3 cellular contexts compared by ENCODE assay signal in the genomic region with DNA sequence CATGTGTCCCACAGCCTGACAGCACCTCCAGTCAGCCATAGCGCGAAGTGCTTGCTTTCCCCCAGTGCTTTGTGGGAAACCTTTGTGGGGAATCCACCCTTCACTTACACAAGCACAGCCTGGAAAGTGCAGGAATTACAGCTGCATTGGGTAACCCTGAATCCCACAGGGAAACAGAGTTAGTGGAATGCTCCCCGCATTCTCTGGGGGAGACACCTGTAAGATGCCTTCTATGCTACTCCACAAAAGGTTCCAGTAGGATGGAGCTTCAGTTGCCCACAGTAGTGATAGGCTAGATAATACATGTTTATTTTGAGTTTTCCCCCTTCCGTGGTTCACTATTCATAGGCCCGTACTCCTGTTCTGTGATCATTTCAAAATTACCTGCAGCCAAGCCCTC.
A peak's percentile ranks its signal among the peaks of the same experiment; 100 is the strongest.
TF ChIP-seq lines count a peak whose summit lies in the region.

No MANE protein-coding gene starts in this region.

TF ChIP-seq in HEK293, 187 proteins besides CTCF, POLR2A, EP300 and RAD21 (continued from another document):
- TF ChIP-seq ZNF76 (tag by site-specific recombination; IDR thresholded peaks at IDR 0.05; ENCODE audit: borderline replicate concordance, low read depth) (no peak), KLF10 (tag by site-specific recombination; IDR thresholded peaks at IDR 0.05) (no peak), ZNF292 (tag by site-specific recombination; IDR thresholded peaks at IDR 0.05; ENCODE audit: borderline replicate concordance, low read depth) (no peak), PRDM6 (tag by site-specific recombination; IDR thresholded peaks at IDR 0.05) (no peak), TRIM28 (IDR thresholded peaks at IDR 0.05; ENCODE audit: borderline replicate concordance, low read length) (peak; percentile 76; the same call in 1 of the 2 replicates)
- TF ChIP-seq, protein P1, sequence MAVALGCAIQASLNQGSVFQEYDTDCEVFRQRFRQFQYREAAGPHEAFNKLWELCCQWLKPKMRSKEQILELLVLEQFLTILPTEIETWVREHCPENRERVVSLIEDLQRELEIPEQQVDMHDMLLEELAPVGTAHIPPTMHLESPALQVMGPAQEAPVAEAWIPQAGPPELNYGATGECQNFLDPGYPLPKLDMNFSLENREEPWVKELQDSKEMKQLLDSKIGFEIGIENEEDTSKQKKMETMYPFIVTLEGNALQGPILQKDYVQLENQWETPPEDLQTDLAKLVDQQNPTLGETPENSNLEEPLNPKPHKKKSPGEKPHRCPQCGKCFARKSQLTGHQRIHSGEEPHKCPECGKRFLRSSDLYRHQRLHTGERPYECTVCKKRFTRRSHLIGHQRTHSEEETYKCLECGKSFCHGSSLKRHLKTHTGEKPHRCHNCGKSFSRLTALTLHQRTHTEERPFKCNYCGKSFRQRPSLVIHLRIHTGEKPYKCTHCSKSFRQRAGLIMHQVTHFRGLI (tag by site-specific recombination; IDR thresholded peaks at IDR 0.05): no peak

TF ChIP-seq in GM12878, 131 proteins besides CTCF, POLR2A, EP300 and RAD21 (continued from another document):
- TF ChIP-seq, protein P2, sequence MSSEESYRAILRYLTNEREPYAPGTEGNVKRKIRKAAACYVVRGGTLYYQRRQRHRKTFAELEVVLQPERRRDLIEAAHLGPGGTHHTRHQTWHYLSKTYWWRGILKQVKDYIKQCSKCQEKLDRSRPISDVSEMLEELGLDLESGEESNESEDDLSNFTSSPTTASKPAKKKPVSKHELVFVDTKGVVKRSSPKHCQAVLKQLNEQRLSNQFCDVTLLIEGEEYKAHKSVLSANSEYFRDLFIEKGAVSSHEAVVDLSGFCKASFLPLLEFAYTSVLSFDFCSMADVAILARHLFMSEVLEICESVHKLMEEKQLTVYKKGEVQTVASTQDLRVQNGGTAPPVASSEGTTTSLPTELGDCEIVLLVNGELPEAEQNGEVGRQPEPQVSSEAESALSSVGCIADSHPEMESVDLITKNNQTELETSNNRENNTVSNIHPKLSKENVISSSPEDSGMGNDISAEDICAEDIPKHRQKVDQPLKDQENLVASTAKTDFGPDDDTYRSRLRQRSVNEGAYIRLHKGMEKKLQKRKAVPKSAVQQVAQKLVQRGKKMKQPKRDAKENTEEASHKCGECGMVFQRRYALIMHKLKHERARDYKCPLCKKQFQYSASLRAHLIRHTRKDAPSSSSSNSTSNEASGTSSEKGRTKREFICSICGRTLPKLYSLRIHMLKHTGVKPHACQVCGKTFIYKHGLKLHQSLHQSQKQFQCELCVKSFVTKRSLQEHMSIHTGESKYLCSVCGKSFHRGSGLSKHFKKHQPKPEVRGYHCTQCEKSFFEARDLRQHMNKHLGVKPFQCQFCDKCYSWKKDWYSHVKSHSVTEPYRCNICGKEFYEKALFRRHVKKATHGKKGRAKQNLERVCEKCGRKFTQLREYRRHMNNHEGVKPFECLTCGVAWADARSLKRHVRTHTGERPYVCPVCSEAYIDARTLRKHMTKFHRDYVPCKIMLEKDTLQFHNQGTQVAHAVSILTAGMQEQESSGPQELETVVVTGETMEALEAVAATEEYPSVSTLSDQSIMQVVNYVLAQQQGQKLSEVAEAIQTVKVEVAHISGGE (CRISPR knock-in tag; IDR thresholded peaks at IDR 0.05): no peak
- no peak for TF ChIP-seq NR2C2 (IDR thresholded peaks at IDR 0.05; ENCODE audit: borderline replicate concordance, control insufficient read depth, insufficient read length, low read depth)
- no peak for TF ChIP-seq ZNF207 (IDR thresholded peaks at IDR 0.05; ENCODE audit: borderline replicate concordance)
- TF ChIP-seq BHLHE40 (IDR thresholded peaks at IDR 0.05; ENCODE audit: borderline replicate concordance in 1 of 2, low read depth in 2 of 2, low read length in 1 of 2): no peak
- TF ChIP-seq ZBED1 (IDR thresholded peaks at IDR 0.05; ENCODE audit: borderline replicate concordance): no peak
- no peak for TF ChIP-seq SMAD5 (IDR thresholded peaks at IDR 0.05; ENCODE audit: low read depth)
- TF ChIP-seq EED (IDR thresholded peaks at IDR 0.05; ENCODE audit: low read depth): no peak
- no peak for TF ChIP-seq SKIL (IDR thresholded peaks at IDR 0.05; ENCODE audit: low read depth, poor library complexity, severe bottlenecking)
- no peak for TF ChIP-seq SMC3 (IDR thresholded peaks at IDR 0.05; ENCODE audit: borderline replicate concordance, low read length)
- no peak for TF ChIP-seq SUPT20H (IDR thresholded peaks at IDR 0.05; ENCODE audit: borderline replicate concordance, control insufficient read depth, low read depth, low read length)
- TF ChIP-seq LARP7 (IDR thresholded peaks at IDR 0.05): no peak
- TF ChIP-seq GABPA (IDR thresholded peaks at IDR 0.05; ENCODE audit: low read depth): no peak
- TF ChIP-seq MYC (IDR thresholded peaks at IDR 0.05; ENCODE audit: insufficient read depth, insufficient read length, insufficient replicate concordance, low read length, severe bottlenecking): no peak
- TF ChIP-seq, protein P3, sequence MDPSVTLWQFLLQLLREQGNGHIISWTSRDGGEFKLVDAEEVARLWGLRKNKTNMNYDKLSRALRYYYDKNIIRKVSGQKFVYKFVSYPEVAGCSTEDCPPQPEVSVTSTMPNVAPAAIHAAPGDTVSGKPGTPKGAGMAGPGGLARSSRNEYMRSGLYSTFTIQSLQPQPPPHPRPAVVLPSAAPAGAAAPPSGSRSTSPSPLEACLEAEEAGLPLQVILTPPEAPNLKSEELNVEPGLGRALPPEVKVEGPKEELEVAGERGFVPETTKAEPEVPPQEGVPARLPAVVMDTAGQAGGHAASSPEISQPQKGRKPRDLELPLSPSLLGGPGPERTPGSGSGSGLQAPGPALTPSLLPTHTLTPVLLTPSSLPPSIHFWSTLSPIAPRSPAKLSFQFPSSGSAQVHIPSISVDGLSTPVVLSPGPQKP (IDR thresholded peaks at IDR 0.05; ENCODE audit: low read depth, low read length): no peak
- no peak for TF ChIP-seq ZNF622 (IDR thresholded peaks at IDR 0.05)
- no peak for TF ChIP-seq PAX5 (IDR thresholded peaks at IDR 0.05; ENCODE audit: borderline replicate concordance, low read depth, low read length)
- TF ChIP-seq CREB1 (IDR thresholded peaks at IDR 0.05; ENCODE audit: low read depth): no peak

TF ChIP-seq in SK-N-SH treated with all-trans-retinoic acid at 6 μM for 48 hours, 23 proteins besides CTCF, POLR2A, EP300 and RAD21:
- TF ChIP-seq, protein P4, sequence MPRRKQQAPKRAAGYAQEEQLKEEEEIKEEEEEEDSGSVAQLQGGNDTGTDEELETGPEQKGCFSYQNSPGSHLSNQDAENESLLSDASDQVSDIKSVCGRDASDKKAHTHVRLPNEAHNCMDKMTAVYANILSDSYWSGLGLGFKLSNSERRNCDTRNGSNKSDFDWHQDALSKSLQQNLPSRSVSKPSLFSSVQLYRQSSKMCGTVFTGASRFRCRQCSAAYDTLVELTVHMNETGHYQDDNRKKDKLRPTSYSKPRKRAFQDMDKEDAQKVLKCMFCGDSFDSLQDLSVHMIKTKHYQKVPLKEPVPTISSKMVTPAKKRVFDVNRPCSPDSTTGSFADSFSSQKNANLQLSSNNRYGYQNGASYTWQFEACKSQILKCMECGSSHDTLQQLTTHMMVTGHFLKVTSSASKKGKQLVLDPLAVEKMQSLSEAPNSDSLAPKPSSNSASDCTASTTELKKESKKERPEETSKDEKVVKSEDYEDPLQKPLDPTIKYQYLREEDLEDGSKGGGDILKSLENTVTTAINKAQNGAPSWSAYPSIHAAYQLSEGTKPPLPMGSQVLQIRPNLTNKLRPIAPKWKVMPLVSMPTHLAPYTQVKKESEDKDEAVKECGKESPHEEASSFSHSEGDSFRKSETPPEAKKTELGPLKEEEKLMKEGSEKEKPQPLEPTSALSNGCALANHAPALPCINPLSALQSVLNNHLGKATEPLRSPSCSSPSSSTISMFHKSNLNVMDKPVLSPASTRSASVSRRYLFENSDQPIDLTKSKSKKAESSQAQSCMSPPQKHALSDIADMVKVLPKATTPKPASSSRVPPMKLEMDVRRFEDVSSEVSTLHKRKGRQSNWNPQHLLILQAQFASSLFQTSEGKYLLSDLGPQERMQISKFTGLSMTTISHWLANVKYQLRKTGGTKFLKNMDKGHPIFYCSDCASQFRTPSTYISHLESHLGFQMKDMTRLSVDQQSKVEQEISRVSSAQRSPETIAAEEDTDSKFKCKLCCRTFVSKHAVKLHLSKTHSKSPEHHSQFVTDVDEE (CRISPR knock-in tag; IDR thresholded peaks at IDR 0.05): no peak
- TF ChIP-seq POU6F1 (CRISPR knock-in tag; IDR thresholded peaks at IDR 0.05; ENCODE audit: borderline replicate concordance, low read depth) (no peak), RARB (CRISPR knock-in tag; IDR thresholded peaks at IDR 0.05) (no peak), PATZ1 (CRISPR knock-in tag; IDR thresholded peaks at IDR 0.05; ENCODE audit: borderline replicate concordance) (no peak), GLIS3 (CRISPR knock-in tag; IDR thresholded peaks at IDR 0.05) (no peak), PPARA (CRISPR knock-in tag; IDR thresholded peaks at IDR 0.05; ENCODE audit: borderline replicate concordance) (no peak), ZC3H10 (CRISPR knock-in tag; IDR thresholded peaks at IDR 0.05) (no peak), CSRNP3 (CRISPR knock-in tag; IDR thresholded peaks at IDR 0.05) (no peak)
